Comparison of ENCODE assay signal across 7 cellular contexts in the genomic region with DNA sequence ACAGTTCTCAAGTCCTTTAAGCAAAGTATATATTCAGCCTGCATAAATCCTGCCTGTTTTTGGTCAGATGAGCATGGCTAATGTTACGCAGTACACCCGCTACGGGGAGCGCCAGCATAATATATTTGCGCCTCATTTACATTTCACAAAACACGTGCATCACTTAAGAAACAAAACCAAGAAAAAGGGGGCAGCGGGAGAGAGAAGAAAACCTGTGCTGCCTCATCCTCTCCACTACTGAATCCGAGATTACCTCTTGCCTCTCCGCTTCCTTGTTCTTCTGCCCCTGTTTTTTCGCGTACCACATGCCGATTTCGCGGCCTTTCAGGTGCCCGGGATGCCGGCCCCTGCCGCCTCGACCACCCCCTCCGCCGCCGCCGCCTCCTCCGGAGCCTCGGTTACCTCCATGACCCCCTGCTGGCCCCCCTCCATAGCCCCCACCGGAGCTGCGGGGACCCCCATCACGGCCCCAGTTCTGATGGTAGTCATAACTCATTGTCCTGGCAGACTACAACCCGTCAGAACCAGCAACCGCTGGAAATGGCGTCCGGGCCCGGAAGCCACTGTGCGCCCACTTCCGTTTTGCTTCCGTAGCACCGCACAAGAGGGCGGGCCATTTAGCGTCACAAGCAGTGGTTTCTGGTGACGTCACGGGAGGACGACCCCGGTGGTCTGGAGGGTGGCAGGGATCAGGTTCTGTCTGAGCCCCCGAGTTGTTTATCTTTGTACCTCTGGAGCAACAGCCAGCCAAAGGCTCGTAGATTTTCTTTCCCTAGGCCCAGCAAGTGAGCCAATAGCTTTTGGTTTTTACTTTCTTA.
DNase-seq lines count a peak whose midpoint lies in the region; ATAC-seq and TF ChIP-seq lines count a peak whose summit lies in the region.

A gene with protein sequence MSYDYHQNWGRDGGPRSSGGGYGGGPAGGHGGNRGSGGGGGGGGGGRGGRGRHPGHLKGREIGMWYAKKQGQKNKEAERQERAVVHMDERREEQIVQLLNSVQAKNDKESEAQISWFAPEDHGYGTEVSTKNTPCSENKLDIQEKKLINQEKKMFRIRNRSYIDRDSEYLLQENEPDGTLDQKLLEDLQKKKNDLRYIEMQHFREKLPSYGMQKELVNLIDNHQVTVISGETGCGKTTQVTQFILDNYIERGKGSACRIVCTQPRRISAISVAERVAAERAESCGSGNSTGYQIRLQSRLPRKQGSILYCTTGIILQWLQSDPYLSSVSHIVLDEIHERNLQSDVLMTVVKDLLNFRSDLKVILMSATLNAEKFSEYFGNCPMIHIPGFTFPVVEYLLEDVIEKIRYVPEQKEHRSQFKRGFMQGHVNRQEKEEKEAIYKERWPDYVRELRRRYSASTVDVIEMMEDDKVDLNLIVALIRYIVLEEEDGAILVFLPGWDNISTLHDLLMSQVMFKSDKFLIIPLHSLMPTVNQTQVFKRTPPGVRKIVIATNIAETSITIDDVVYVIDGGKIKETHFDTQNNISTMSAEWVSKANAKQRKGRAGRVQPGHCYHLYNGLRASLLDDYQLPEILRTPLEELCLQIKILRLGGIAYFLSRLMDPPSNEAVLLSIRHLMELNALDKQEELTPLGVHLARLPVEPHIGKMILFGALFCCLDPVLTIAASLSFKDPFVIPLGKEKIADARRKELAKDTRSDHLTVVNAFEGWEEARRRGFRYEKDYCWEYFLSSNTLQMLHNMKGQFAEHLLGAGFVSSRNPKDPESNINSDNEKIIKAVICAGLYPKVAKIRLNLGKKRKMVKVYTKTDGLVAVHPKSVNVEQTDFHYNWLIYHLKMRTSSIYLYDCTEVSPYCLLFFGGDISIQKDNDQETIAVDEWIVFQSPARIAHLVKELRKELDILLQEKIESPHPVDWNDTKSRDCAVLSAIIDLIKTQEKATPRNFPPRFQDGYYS (minus strand): TSS at position 567 of the 818 bp plus-strand sequence. CDS start 71 bp downstream, at position 496.

- peak; percentile 81 for ATAC-seq in GM18508 (IDR thresholded peaks at IDR 0.05; ENCODE audit: insufficient read depth, unreplicated experiment)
- ATAC-seq in HG03025 (IDR thresholded peaks at IDR 0.05; ENCODE audit: low FRiP score, unreplicated experiment) = peak; percentile 95

- TF ChIP-seq CTCF in retinal pigment epithelial cell (conservative IDR thresholded peaks at IDR 0.05; ENCODE audit: low read depth, low read length) = peak; percentile 5

- peak within 1 kb of the TSS; percentile 93 for H3K4me3 ChIP-seq in retinal pigment epithelial cell (ENCODE audit: low read length)

- DNase-seq in NCI-H2029 treated with DMSO at 0.1 percent for 48 hours (lab: John Stamatoyannopoulos, UW) (peak; percentile 77), T-helper 9 cell (peak; percentile 83), astrocyte of the hippocampus (ENCODE audit: low read depth, low spot score) (peak; percentile 96), hypothalamus (lab: John Stamatoyannopoulos, UW) (peak; percentile 17 to 92 (median 78)), retinal pigment epithelial cell (ENCODE audit: low read depth) (peak; percentile 74)

Comparison
In these comparisons a context has a peak if more than half of its experiments do, and no peak if none do; other contexts are left out.
1. Peak in every context shown above with its lines: DNase-seq, ATAC-seq and H3K4me3 ChIP-seq.